Comparison of ENCODE assay signal across 26 cellular contexts in the genomic region with DNA sequence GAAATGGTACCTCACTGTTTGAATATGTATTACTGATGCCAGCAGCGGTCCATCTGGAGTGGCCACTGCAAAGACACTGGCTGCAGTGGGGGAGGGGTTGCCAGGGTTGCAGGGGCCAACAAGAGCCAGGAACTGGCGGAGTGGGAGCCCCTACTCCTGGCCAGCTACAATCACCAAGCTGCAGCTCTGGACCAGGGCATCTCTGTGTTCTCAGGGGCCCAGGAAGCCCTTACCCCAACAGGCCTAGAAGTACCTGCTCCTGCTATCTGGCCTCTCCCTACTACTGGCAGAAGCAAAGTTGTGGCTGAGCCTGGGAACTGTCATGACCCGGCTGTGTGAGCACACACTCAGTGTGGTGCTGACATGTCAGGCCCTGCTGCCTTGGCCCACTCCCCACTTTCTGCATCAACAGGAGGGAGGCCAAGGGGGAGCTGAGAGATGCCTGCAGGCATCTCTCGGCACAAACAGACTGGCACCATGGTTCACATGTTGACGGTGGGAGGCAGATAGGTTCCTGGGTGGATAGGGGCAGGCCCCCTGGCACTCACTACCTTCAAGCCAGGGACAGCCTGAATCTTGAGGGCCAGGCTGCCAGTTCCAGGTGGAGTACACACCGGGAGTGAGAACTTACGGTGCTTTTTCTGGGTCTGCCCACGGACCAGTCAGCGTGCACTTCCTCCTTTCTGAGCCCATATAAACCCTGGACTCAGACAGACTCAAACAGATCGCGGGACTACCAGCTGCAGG.
"Had no signal": no experiment of that assay in that cellular context is flagged by ENCODE, and none has a peak within 500 bp of the region (broad histone marks: within the 10 kb centered on the region; RNA-seq: fewer than 3 reads in every experiment).

No MANE protein-coding gene starts in this region.

- H3K4me1 ChIP-seq: left lung, sigmoid colon, testis, transverse colon, uterus had no signal

- DNase-seq: activated CD4-positive, alpha-beta T cell treated with anti-CD3 and anti-CD28 coated beads for 36 hours; activated naive CD4-positive, alpha-beta T cell treated with anti-CD3 and anti-CD28 coated beads for 36 hours; activated naive CD8-positive, alpha-beta T cell treated with anti-CD3 and anti-CD28 coated beads, Interleukin-2, amount 10 ng/mL, durations not matched to agents 7 days and 5 days; activated T-cell treated with anti-CD3 and anti-CD28 coated beads for 4 hours; activated T-cell treated with anti-CD3 and anti-CD28 coated beads, Interleukin-2, amount 50 U/mL, for 72 hours; brain microvascular endothelial cell; cortex of kidney; effector memory CD8-positive, alpha-beta T cell; foreskin fibroblast; head of caudate nucleus; hypothalamus; kidney glomerular epithelial cell; sigmoid colon; small intestine; stimulated activated CD4-positive, alpha-beta T cell treated with anti-CD3 and anti-CD28 coated beads, Interleukin-1b, Interleukin-23, amount 100 ng/mL, for 48 hours; stimulated activated CD4-positive, alpha-beta T cell treated with anti-CD3 and anti-CD28 coated beads, Interleukin-4, amount 100 ng/mL, for 4 hours; stimulated activated CD8-positive, alpha-beta memory T cell treated with anti-CD3 and anti-CD28 coated beads, Interleukin-4, amount 100 ng/mL, for 48 hours; stimulated activated naive CD4-positive, alpha-beta T cell; T-cell; testis; transverse colon; uterus had no signal

- H3K9me3 ChIP-seq: neutrophil, testis, transverse colon, uterus had no signal

- H3K27ac ChIP-seq: brain microvascular endothelial cell, left lung, neutrophil, sigmoid colon, testis, transverse colon, uterus had no signal

- FAIRE-seq: astrocyte, endothelial cell of umbilical vein, small intestine had no signal

- ATAC-seq: activated CD4-positive, alpha-beta T cell treated with anti-CD3 and anti-CD28 coated beads for 36 hours; activated T-cell treated with anti-CD3 and anti-CD28 coated beads, Interleukin-2, amount 50 U/mL, for 72 hours; effector memory CD8-positive, alpha-beta T cell; left lung had no signal

- H3K27me3 ChIP-seq: brain microvascular endothelial cell, left lung, neutrophil, sigmoid colon, testis, transverse colon, uterus had no signal

- H3K36me3 ChIP-seq: brain microvascular endothelial cell, left lung, neutrophil, sigmoid colon, transverse colon, uterus had no signal

- H3K4me3 ChIP-seq: left lung, sigmoid colon, testis, transverse colon, uterus had no signal
